12 cellular contexts compared by ENCODE assay signal in genomic region chr2:30267161-30267568, GRCh38. TPM values are rescaled to one million over a fixed set of nuclear protein-coding genes. Genes with fewer than 3 reads are reported as not detected.
A peak's percentile ranks its signal among the peaks of the same experiment; 100 is the strongest.
DNase-seq lines count a peak whose midpoint lies in the region; ATAC-seq, FAIRE-seq and TF ChIP-seq lines count a peak whose summit lies in the region.
"Had no signal": no experiment of that assay in that cellular context is flagged by ENCODE, and none has a peak within 500 bp of the region (broad histone marks: within the 10 kb centered on the region; RNA-seq: fewer than 3 reads in every experiment).

No MANE protein-coding gene starts in this region.

- peaks cover 14% of the 10 kb centered on the region for H3K4me1 Mint-ChIP-seq in GM23338
- H3K4me1 Mint-ChIP-seq in activated naive CD8-positive, alpha-beta T cell treated with anti-CD3 and anti-CD28 coated beads, Interleukin-2, amount 50 U/mL, for 24 hours, result peaks cover 92% of the 10 kb centered on the region

- H3K27ac ChIP-seq in GM23338 (ENCODE audit: low read depth) (no peak overlapping the region), smooth muscle cell (ENCODE audit: low read depth) (no peak overlapping the region), pancreas (no peak overlapping the region)

- H3K9me2 ChIP-seq in GM23338 (ENCODE audit: insufficient read depth), result no peaks in the 10 kb centered on the region

- WGBS in smooth muscle cell (ENCODE audit: low lambda C conversion rate), result 88% methylated on average over 8 of the region's 8 CpGs
- WGBS in pancreas, 2 donors, result 96 to 97% methylated on average over 8 of the region's 8 CpGs

- H3K9me3 ChIP-seq in smooth muscle cell (replicated peaks; ENCODE audit: low read depth), result no peaks in the 10 kb centered on the region
- H3K9me3 ChIP-seq in pancreas, result no peaks in the 10 kb centered on the region

- 0 out of 3 replicates have a peak, but pooled peaks cover 3% of the 10 kb centered on the region for H3K36me3 Mint-ChIP-seq in GM23338 (ENCODE audit: low read depth)
- H3K36me3 Mint-ChIP-seq in activated naive CD8-positive, alpha-beta T cell treated with anti-CD3 and anti-CD28 coated beads, Interleukin-2, amount 50 U/mL, for 24 hours (ENCODE audit: low read depth), result peaks cover 13% of the 10 kb centered on the region

- H3K79me2 ChIP-seq in GM23338 (replicated peaks; ENCODE audit: insufficient read depth) (no peaks in the 10 kb centered on the region), smooth muscle cell (ENCODE audit: low read depth) (no peaks in the 10 kb centered on the region)

- H3K4me3 Mint-ChIP-seq in GM23338, result no peak overlapping the region
- peak overlapping the region; percentile 76 for H3K4me3 Mint-ChIP-seq in activated naive CD8-positive, alpha-beta T cell treated with anti-CD3 and anti-CD28 coated beads, Interleukin-2, amount 50 U/mL, for 24 hours
- H3K4me3 Mint-ChIP-seq: dendritic cell treated with granulocyte-macrophage colony-stimulating factor and Interleukin-4, amounts not matched to agents 40 ng/mL and 50 ng/mL, for 4 days had no signal

- H4K20me1 ChIP-seq in GM23338 (replicated peaks; ENCODE audit: insufficient read depth) (no peaks in the 10 kb centered on the region), smooth muscle cell (ENCODE audit: low read depth) (no peaks in the 10 kb centered on the region)

- H3K4me2 ChIP-seq in GM23338, result no peak overlapping the region
- H3K4me2 ChIP-seq in smooth muscle cell, result no peak overlapping the region

- H3K9ac ChIP-seq in smooth muscle cell (ENCODE audit: low read depth), result no peak overlapping the region

- no peaks in the 10 kb centered on the region for H3F3A ChIP-seq in GM23338 (replicated peaks; ENCODE audit: low read depth)
- peaks cover 8% of the 10 kb centered on the region for H3F3A ChIP-seq in smooth muscle cell (ENCODE audit: low read depth)

- no peak for FAIRE-seq in pancreas (lab: Jason Lieb, UNC)

- no peaks in the 10 kb centered on the region for H3K27me3 Mint-ChIP-seq in GM23338 (ENCODE audit: insufficient read depth, low read depth, poor library complexity)
- no peaks in the 10 kb centered on the region for H3K27me3 Mint-ChIP-seq in activated naive CD8-positive, alpha-beta T cell treated with anti-CD3 and anti-CD28 coated beads, Interleukin-2, amount 50 U/mL, for 24 hours

- H3K36me3 ChIP-seq in GM23338 (ENCODE audit: insufficient read depth), result no peaks in the 10 kb centered on the region
- H3K36me3 ChIP-seq in smooth muscle cell (ENCODE audit: low read depth), result no peaks in the 10 kb centered on the region
- no peaks in the 10 kb centered on the region for H3K36me3 ChIP-seq in pancreas

- TF ChIP-seq CTCF in GM23338 (conservative IDR thresholded peaks at IDR 0.05; ENCODE audit: low read depth in 2 of 2) (no peak), smooth muscle cell (IDR thresholded peaks at IDR 0.05; ENCODE audit: borderline replicate concordance, insufficient read depth, poor library complexity, severe bottlenecking) (no peak), pancreas (IDR thresholded peaks at IDR 0.05) (no peak)

- intact Hi-C loops in pancreas (cut with DNase I), result no loop called here

- no peak overlapping the region for H3K27ac Mint-ChIP-seq in GM23338
- peak overlapping the region; percentile 94 for H3K27ac Mint-ChIP-seq in activated naive CD8-positive, alpha-beta T cell treated with anti-CD3 and anti-CD28 coated beads, Interleukin-2, amount 50 U/mL, for 24 hours
- H3K27ac Mint-ChIP-seq: dendritic cell treated with granulocyte-macrophage colony-stimulating factor and Interleukin-4, amounts not matched to agents 40 ng/mL and 50 ng/mL, for 4 days had no signal

- no peak overlapping the region for H3K4me3 ChIP-seq in GM23338
- H3K4me3 ChIP-seq in smooth muscle cell, result no peak overlapping the region
- H3K4me3 ChIP-seq in pancreas, result no peak overlapping the region
- H3K4me3 ChIP-seq: GM12878 had no signal

- DNase-seq in GM23338 (ENCODE audit: low spot score), result peak; percentile 21
- peak; percentile 45 for DNase-seq in activated CD4-positive, CD25-positive, alpha-beta regulatory T cell treated with anti-CD3 and anti-CD28 coated beads, Interleukin-2, amount 50 U/mL, for 72 hours
- DNase-seq in activated naive CD8-positive, alpha-beta T cell treated with anti-CD3 and anti-CD28 coated beads, Interleukin-2, amount 50 U/mL, for 24 hours, result peak; percentile 68
- DNase-seq in stimulated activated CD4-positive, alpha-beta T cell treated with anti-CD3 and anti-CD28 coated beads, Interleukin-2, amount 100 ng/mL, for 24 hours, result peak; percentile 65
- no peak for DNase-seq in smooth muscle cell (lab: John Stamatoyannopoulos, UW; ENCODE audit: unreplicated experiment)
- DNase-seq in pancreas, result no peak
- DNase-seq: NCI-H187 treated with DMSO at 0.1 percent for 48 hours, trophoblast cell had no signal

- ATAC-seq in GM23338, result peak; percentile 59
- ATAC-seq in activated naive CD8-positive, alpha-beta T cell treated with anti-CD3 and anti-CD28 coated beads, Interleukin-2, amount 50 U/mL, for 24 hours, result peak; percentile 87
- ATAC-seq in HG02571 (IDR thresholded peaks at IDR 0.05; ENCODE audit: unreplicated experiment), result no peak
- ATAC-seq in GM19467 (IDR thresholded peaks at IDR 0.05; ENCODE audit: unreplicated experiment), result no peak
- ATAC-seq in pancreas, result no peak

- H2AFZ ChIP-seq in GM23338, result 0 out of 2 replicates have a peak overlapping the region, but pooled peaks have one; percentile 60
- H2AFZ ChIP-seq in smooth muscle cell (ENCODE audit: low read depth), result no peak overlapping the region

- H3K27me3 ChIP-seq in GM23338 (ENCODE audit: insufficient read depth), result no peaks in the 10 kb centered on the region
- H3K27me3 ChIP-seq in smooth muscle cell (ENCODE audit: low read depth), result no peaks in the 10 kb centered on the region
- H3K27me3 ChIP-seq in pancreas, result no peaks in the 10 kb centered on the region

- peaks cover 9% of the 10 kb centered on the region for H3K9me3 Mint-ChIP-seq in GM23338
- H3K9me3 Mint-ChIP-seq in activated naive CD8-positive, alpha-beta T cell treated with anti-CD3 and anti-CD28 coated beads, Interleukin-2, amount 50 U/mL, for 24 hours, result peaks cover 11% of the 10 kb centered on the region

- no peaks in the 10 kb centered on the region for H3K4me1 ChIP-seq in GM23338 (ENCODE audit: insufficient read depth)
- no peaks in the 10 kb centered on the region for H3K4me1 ChIP-seq in smooth muscle cell (ENCODE audit: low read depth)
- peaks cover 0 to 5% (median 0%) of the 10 kb centered on the region in 3 donors for H3K4me1 ChIP-seq in pancreas

TF ChIP-seq in GM23338, 12 proteins besides CTCF, POLR2A, EP300 and RAD21 (continues in another document):
- TF ChIP-seq, protein P1, sequence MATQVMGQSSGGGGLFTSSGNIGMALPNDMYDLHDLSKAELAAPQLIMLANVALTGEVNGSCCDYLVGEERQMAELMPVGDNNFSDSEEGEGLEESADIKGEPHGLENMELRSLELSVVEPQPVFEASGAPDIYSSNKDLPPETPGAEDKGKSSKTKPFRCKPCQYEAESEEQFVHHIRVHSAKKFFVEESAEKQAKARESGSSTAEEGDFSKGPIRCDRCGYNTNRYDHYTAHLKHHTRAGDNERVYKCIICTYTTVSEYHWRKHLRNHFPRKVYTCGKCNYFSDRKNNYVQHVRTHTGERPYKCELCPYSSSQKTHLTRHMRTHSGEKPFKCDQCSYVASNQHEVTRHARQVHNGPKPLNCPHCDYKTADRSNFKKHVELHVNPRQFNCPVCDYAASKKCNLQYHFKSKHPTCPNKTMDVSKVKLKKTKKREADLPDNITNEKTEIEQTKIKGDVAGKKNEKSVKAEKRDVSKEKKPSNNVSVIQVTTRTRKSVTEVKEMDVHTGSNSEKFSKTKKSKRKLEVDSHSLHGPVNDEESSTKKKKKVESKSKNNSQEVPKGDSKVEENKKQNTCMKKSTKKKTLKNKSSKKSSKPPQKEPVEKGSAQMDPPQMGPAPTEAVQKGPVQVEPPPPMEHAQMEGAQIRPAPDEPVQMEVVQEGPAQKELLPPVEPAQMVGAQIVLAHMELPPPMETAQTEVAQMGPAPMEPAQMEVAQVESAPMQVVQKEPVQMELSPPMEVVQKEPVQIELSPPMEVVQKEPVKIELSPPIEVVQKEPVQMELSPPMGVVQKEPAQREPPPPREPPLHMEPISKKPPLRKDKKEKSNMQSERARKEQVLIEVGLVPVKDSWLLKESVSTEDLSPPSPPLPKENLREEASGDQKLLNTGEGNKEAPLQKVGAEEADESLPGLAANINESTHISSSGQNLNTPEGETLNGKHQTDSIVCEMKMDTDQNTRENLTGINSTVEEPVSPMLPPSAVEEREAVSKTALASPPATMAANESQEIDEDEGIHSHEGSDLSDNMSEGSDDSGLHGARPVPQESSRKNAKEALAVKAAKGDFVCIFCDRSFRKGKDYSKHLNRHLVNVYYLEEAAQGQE (IDR thresholded peaks at IDR 0.05; ENCODE audit: unreplicated experiment), result no peak
- TF ChIP-seq EZH2phosphoT487 (IDR thresholded peaks at IDR 0.05; ENCODE audit: unreplicated experiment) (no peak), POLR2AphosphoS5 (IDR thresholded peaks at IDR 0.05; ENCODE audit: low read depth) (no peak), CREB1 (CRISPR knock-in tag; IDR thresholded peaks at IDR 0.05; ENCODE audit: low read depth) (no peak), ETS1 (IDR thresholded peaks at IDR 0.05) (no peak), ZNF114 (CRISPR knock-in tag; IDR thresholded peaks at IDR 0.05) (no peak), STAT1 (IDR thresholded peaks at IDR 0.05; ENCODE audit: unreplicated experiment) (no peak), EZH2 (IDR thresholded peaks at IDR 0.05; ENCODE audit: low read depth, unreplicated experiment) (no peak), ZNF331 (CRISPR knock-in tag; IDR thresholded peaks at IDR 0.05; ENCODE audit: low read depth) (no peak), NANOG (IDR thresholded peaks at IDR 0.05; ENCODE audit: borderline replicate concordance) (no peak)

RNA-seq across cellular contexts. Expression of gene LBH, which starts 35.8 kb away (rescaled TPM):
- total RNA-seq in GM23338 (2014; rRNA removed; shearing (Covaris generic)), result 21.0 and 30.3 TPM in 2 replicates
- polyA plus RNA-seq in GM23338 (2016; fragmentation: Nextera tagmentation; extraction: Ambion mirVana) (17.5 and 21.1 TPM in 2 replicates), smooth muscle cell (33.9 and 35.2 TPM in 2 replicates), pancreas (10 to 100 TPM in 1 of 2 donors, 1 to 10 TPM in 1; 4.1 to 12.1 TPM)
- total RNA-seq in smooth muscle cell (31.0 and 48.1 TPM in 2 replicates), pancreas (10 to 100 TPM in 2 of 6 donors, 1 to 10 TPM in 4; 5.1 to 26.9 (median 7.4) TPM)

Comparison
In these comparisons a context has a peak if more than half of its experiments do, and no peak if none do; other contexts are left out.
1. ATAC-seq: peak in GM23338 (single experiment) and activated naive CD8-positive, alpha-beta T cell treated with anti-CD3 and anti-CD28 coated beads, Interleukin-2, amount 50 U/mL, for 24 hours (single experiment); none in HG02571 (single experiment), GM19467 (single experiment) and pancreas (0 of 4).
2. DNase-seq: peak in GM23338 (single experiment), activated CD4-positive, CD25-positive, alpha-beta regulatory T cell treated with anti-CD3 and anti-CD28 coated beads, Interleukin-2, amount 50 U/mL, for 72 hours (single experiment), activated naive CD8-positive, alpha-beta T cell treated with anti-CD3 and anti-CD28 coated beads, Interleukin-2, amount 50 U/mL, for 24 hours (single experiment) and stimulated activated CD4-positive, alpha-beta T cell treated with anti-CD3 and anti-CD28 coated beads, Interleukin-2, amount 100 ng/mL, for 24 hours (2 of 2); none in smooth muscle cell (single experiment) and pancreas (0 of 6).